In the genomic region with DNA sequence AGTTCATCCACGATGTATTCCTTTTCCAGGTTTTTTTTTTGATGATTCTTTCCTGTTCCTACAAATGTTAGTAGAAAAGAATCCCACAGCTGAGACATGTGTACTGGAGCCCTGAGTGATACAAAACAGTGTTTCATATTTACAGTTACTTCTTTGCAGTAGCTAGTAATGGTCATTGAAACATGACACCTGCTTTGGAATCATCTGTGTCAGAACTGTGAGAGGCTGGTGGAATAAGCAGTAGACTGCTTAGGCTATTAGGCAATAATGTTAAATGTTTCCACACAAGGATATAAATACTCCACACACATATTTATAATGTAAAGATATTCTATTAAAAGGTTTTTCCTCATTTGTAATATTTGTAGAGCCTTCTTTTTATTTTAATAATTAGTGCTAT, we compare ENCODE assay signal across 22 cellular contexts.
A peak's percentile ranks its signal among the peaks of the same experiment; 100 is the strongest.
DNase-seq lines count a peak whose midpoint lies in the region; ATAC-seq and TF ChIP-seq lines count a peak whose summit lies in the region.
"Had no signal": no experiment of that assay in that cellular context is flagged by ENCODE, and none has a peak within 500 bp of the region (broad histone marks: within the 10 kb centered on the region; RNA-seq: fewer than 3 reads in every experiment).

No MANE protein-coding gene starts in this region.

- H3K4me2 ChIP-seq in mammary epithelial cell (ENCODE audit: insufficient read depth, low read depth, low read length): no peak overlapping the region

- H3K9ac ChIP-seq in mammary epithelial cell (ENCODE audit: insufficient read depth, low read length): no peak overlapping the region

- no peak for ATAC-seq in GM19397 (IDR thresholded peaks at IDR 0.05; ENCODE audit: unreplicated experiment)
- ATAC-seq: left lung, right cardiac atrium, upper lobe of right lung had no signal

- H3K27ac ChIP-seq in mammary epithelial cell (ENCODE audit: insufficient read depth, low read depth, low read length): no peak overlapping the region
- H3K27ac ChIP-seq in substantia nigra (ENCODE audit: low read depth, low read length, poor library complexity, severe bottlenecking): no peak overlapping the region
- H3K27ac ChIP-seq: left lung, SJCRH30, stomach, upper lobe of right lung had no signal

- in situ Hi-C loops in mammary epithelial cell (cut with MboI; ENCODE audit: low sequenced_read_pairs in 2 of 2): loop anchor here (25.0 kb wide), 1 partner anchor 874 kb away; no protein-coding TSS in a partner anchor

- no peaks in the 10 kb centered on the region for H3K36me3 ChIP-seq in mammary epithelial cell (ENCODE audit: insufficient read depth, low read length)
- H3K36me3 ChIP-seq: left lung, SJCRH30, stomach, upper lobe of right lung had no signal

- H3K27ac Mint-ChIP-seq in MCF 10A (ENCODE audit: low read depth, unreplicated experiment): no peak overlapping the region
- H3K27ac Mint-ChIP-seq: CD4-positive, CD25-positive, alpha-beta regulatory T cell; endodermal cell had no signal

- POLR2A ChIA-PET in MCF 10A (lab: Yijun Ruan, JAX): no interaction called here

- no peak overlapping the region for H3K4me3 ChIP-seq in mammary epithelial cell (replicated peaks in 1 of 3; ENCODE audit: insufficient read depth in 1 of 3, low read depth in 2 of 3, low read length in 3 of 3)
- H3K4me3 ChIP-seq: left lung, SJCRH30, stomach, upper lobe of right lung had no signal

- intact Hi-C loops in MCF 10A (cut with micrococcal nuclease) (no loop called here), mammary epithelial cell (cut with micrococcal nuclease) (no loop called here)

- H3K36me3 Mint-ChIP-seq in MCF 10A (ENCODE audit: insufficient read depth, unreplicated experiment): no peaks in the 10 kb centered on the region
- H3K36me3 Mint-ChIP-seq: CD4-positive, CD25-positive, alpha-beta regulatory T cell had no signal

- H3K9me3 ChIP-seq in mammary epithelial cell (replicated peaks; ENCODE audit: insufficient read depth, low read length): no peaks in the 10 kb centered on the region
- H3K9me3 ChIP-seq: left lung, SJCRH30, upper lobe of right lung had no signal

- DNase-seq in MCF 10A (ENCODE audit: unreplicated experiment) (peak; percentile 62), mammary epithelial cell (no peak), RKO (ENCODE audit: low spot score) (peak; percentile 1), fibroblast of gingiva (ENCODE audit: low read depth) (peak; percentile 57), EL (no peak), substantia nigra (lab: John Stamatoyannopoulos, UW) (no peak), HUDEP-2 (lab: John Stamatoyannopoulos, UW; ENCODE audit: unreplicated experiment in 76 of 76) (no peak)
- DNase-seq: activated effector memory CD4-positive, alpha-beta T cell treated with Interleukin-2 at 50 U/mL for 16 hours; amniotic stem cell; CD4-positive, CD25-positive, alpha-beta regulatory T cell; cerebellar nuclear complex; endodermal cell; left lung; NCI-H1417; occipital lobe; right cardiac atrium; stimulated activated CD4-positive, alpha-beta T cell treated with anti-CD3 and anti-CD28 coated beads, Interleukin-1b, Interleukin-23, amount 100 ng/mL, for 48 hours; stomach; T-helper 9 cell; upper lobe of right lung had no signal

- CTCF ChIA-PET in MCF 10A (lab: Yijun Ruan, JAX): interaction anchor here (0.7 to 1.0 kb wide), 3 partner anchors 27 to 398 kb away, joined by 3 to 4 read pairs (median 3); partner anchors contain the start of gene THSD7A
- CTCF ChIA-PET in mammary epithelial cell (lab: Charles Lee; ENCODE audit: low non-redundant PET): no interaction called here

- H3K79me2 ChIP-seq in mammary epithelial cell (ENCODE audit: insufficient read depth, low read length): no peaks in the 10 kb centered on the region

- no peaks in the 10 kb centered on the region for H4K20me1 ChIP-seq in mammary epithelial cell (ENCODE audit: insufficient read depth, low read length)

- dilution Hi-C loops in mammary epithelial cell (cut with HindIII; ENCODE audit: low sequenced_read_pairs): no loop called here

- no peak overlapping the region for H3K4me3 Mint-ChIP-seq in MCF 10A (ENCODE audit: unreplicated experiment)
- H3K4me3 Mint-ChIP-seq: CD4-positive, CD25-positive, alpha-beta regulatory T cell; endodermal cell had no signal

- peaks cover 10% of the 10 kb centered on the region for H3K27me3 ChIP-seq in mammary epithelial cell (ENCODE audit: insufficient read depth, low read length)
- H3K27me3 ChIP-seq: left lung, SJCRH30, stomach, upper lobe of right lung had no signal

- H3K4me1 Mint-ChIP-seq in MCF 10A (ENCODE audit: insufficient read depth, unreplicated experiment): no peaks in the 10 kb centered on the region
- H3K4me1 Mint-ChIP-seq: CD4-positive, CD25-positive, alpha-beta regulatory T cell; endodermal cell had no signal

- TF ChIP-seq CTCF in MCF 10A (IDR thresholded peaks at IDR 0.05; ENCODE audit: unreplicated experiment): no peak
- TF ChIP-seq CTCF in mammary epithelial cell (conservative IDR thresholded peaks at IDR 0.05 in 1 of 2, IDR thresholded peaks at IDR 0.05 in 1 of 2; ENCODE audit: extremely low read depth in 1 of 2, insufficient read depth in 1 of 2, low read depth in 1 of 2, low read length in 2 of 2): no peak

- no peaks in the 10 kb centered on the region for H3K4me1 ChIP-seq in mammary epithelial cell (ENCODE audit: insufficient read depth, low read length)
- H3K4me1 ChIP-seq: left lung, SJCRH30, upper lobe of right lung had no signal

- 31% methylated on average over 1 of the region's 1 CpG for WGBS in mammary epithelial cell (ENCODE audit: low coverage, missing lambda C conversion rate)

- H3K9me3 Mint-ChIP-seq in MCF 10A (ENCODE audit: unreplicated experiment): no peaks in the 10 kb centered on the region
- H3K9me3 Mint-ChIP-seq: endodermal cell had no signal

- H2AFZ ChIP-seq in mammary epithelial cell (ENCODE audit: low read depth, low read length): no peak overlapping the region

- no peaks in the 10 kb centered on the region for H3K27me3 Mint-ChIP-seq in MCF 10A (ENCODE audit: insufficient read depth, unreplicated experiment)
- H3K27me3 Mint-ChIP-seq: CD4-positive, CD25-positive, alpha-beta regulatory T cell had no signal

- BruUV-seq in MCF 10A (replicated peaks; lab: Mats Ljungman, UMichigan) (no TSS peak), mammary epithelial cell (replicated peaks; lab: Mats Ljungman, UMichigan) (no TSS peak)

Comparison
In these comparisons a context has a peak if more than half of its experiments do, and no peak if none do; other contexts are left out.
1. DNase-seq: peak in MCF 10A (single experiment), RKO (single experiment) and fibroblast of gingiva (single experiment); none in mammary epithelial cell (single experiment), EL (single experiment), substantia nigra (0 of 49) and HUDEP-2 (0 of 76).